ENCODE assay signal across 30 cellular contexts in the genomic region with DNA sequence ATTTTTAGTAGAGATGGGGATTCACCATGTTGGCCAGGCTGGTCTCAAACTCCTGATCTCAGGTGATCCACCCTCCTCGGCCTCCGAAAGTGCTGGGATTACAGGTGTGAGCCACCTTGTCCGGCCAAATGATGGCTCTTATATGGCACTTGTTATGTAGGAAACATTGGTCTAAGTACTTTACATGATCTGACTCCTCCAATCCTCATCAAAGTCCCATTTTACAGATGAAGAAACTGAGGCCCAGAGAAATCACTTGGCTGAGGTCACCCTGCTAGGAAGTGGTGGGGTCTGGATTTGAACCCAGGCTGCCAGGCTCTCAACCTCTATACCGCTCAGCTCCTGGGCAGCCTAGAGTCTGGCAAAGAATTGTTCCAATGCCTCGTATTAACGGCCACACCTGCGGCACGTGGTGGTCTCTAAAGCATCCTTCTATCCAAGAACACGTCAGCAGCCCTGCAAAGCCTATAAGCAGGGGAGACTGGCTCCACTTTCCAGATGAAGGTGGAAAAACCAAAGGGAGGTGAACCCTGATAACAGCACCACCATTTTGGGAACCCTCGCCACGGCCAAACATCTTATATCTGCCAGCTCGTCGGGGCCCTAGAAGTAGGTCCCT. TPM values are rescaled to one million over a fixed set of nuclear protein-coding genes. Genes with fewer than 3 reads are reported as not detected.
"Had no signal": no experiment of that assay in that cellular context is flagged by ENCODE, and none has a peak within 500 bp of the region (broad histone marks: within the 10 kb centered on the region; RNA-seq: fewer than 3 reads in every experiment).

No MANE protein-coding gene starts in this region.

- H3K4me1 ChIP-seq: esophagus squamous epithelium, gastrocnemius medialis, heart right ventricle, left lung, lower lobe of right lung had no signal

- ATAC-seq: esophagus mucosa, gastrocnemius medialis, heart right ventricle, left cardiac atrium, left lung, left ventricle myocardium superior, lower lobe of right lung, mucosa of descending colon had no signal

- H3K4me1 Mint-ChIP-seq: mesothelial cell of epicardium had no signal

- H3K4me3 Mint-ChIP-seq: mesothelial cell of epicardium had no signal

- H3K9me3 ChIP-seq: esophagus squamous epithelium, gastrocnemius medialis, heart right ventricle, left lung, lower lobe of right lung, mucosa of descending colon had no signal

- H3K27ac Mint-ChIP-seq: mesothelial cell of epicardium, naive B cell had no signal

- H3K27ac ChIP-seq: dorsolateral prefrontal cortex, esophagus squamous epithelium, gastrocnemius medialis, heart right ventricle, left lung, lower lobe of right lung had no signal

- H3K9me3 Mint-ChIP-seq: mesothelial cell of epicardium had no signal

- H3K4me3 ChIP-seq: dorsolateral prefrontal cortex, esophagus squamous epithelium, gastrocnemius medialis, heart right ventricle, left lung, lower lobe of right lung, mucosa of descending colon had no signal

- FAIRE-seq: colon, endothelial cell of umbilical vein, islet of Langerhans, keratinocyte had no signal

- H3K36me3 Mint-ChIP-seq: mesothelial cell of epicardium had no signal

- H3K36me3 ChIP-seq: esophagus squamous epithelium, gastrocnemius medialis, heart right ventricle, left lung, lower lobe of right lung had no signal

- DNase-seq: cortex of kidney; dermis blood vessel endothelial cell; dorsolateral prefrontal cortex; effector CD4-positive, alpha-beta T cell; effector memory CD4-positive, alpha-beta T cell; erythroblast; esophagus squamous epithelium; foreskin fibroblast; foreskin melanocyte; gastrocnemius medialis; glutamatergic neuron; head of caudate nucleus; heart right ventricle; hippocampal formation; left cardiac atrium; left lung; left ventricle myocardium superior; lower lobe of right lung; mesenchymal stem cell; mucosa of descending colon; naive B cell had no signal

RNA-seq across cellular contexts. Expression of gene SHANK1, which starts 18.1 kb away (rescaled TPM):
- total RNA-seq: lung microvascular endothelial cell had no signal

RNA-seq across cellular contexts. Expression of gene C19orf81, which starts 52.2 kb away (rescaled TPM):
- total RNA-seq: dermis blood vessel endothelial cell, esophagus mucosa, esophagus squamous epithelium, gastrocnemius medialis, lung microvascular endothelial cell, mesenteric fat pad, myocyte had no signal
- polyA plus RNA-seq: keratinocyte had no signal
